1 cellular context compared by ENCODE assay signal in the genomic region with DNA sequence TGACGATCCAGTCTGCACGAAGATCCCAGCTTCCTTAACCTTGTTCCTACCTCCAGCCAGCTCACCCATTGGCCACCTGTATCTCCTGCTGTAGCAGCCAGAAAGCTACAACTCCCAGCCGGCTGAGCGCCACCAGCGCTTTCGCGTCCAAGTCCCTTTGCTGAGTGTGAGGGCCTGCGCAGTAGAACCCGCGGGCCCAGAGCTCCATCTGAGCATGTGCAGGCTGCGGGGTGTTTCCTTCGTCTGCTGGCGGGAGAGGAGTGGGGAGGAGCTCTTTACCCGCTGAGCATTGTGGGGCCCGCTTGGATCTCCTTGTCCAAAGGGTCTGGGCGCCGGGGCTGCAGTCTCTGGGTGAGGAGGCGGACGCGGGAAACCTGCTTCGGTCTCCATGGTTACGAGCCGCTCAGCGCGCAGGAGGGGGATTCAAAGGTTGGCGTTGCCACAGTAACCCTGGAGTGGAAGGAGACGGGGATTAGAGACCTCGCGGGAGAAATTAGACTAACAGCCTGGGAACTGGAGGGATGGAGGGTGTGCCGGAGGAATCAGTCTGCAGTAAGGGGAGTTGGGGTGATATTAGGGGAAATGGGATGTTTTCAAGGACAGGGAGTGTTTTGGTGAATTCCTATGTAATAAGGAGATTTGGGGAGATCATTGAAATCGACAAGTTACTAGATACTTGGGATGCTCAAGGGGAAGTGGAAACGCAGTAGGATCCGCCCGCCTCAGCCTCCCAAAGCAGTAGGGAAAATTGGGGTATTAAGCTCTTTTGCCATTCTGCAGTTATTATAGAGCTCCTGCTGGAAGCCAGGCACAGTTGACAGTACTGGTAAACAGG.
TF ChIP-seq lines count a peak whose summit lies in the region.

No MANE protein-coding gene starts in this region.

TF ChIP-seq in H1, 55 proteins besides CTCF, POLR2A, EP300 and RAD21 (continued from another document):
- TF ChIP-seq SUZ12 (IDR thresholded peaks at IDR 0.05; ENCODE audit: low read length): no peak
- no peak for TF ChIP-seq GTF2F1 (IDR thresholded peaks at IDR 0.05; ENCODE audit: borderline replicate concordance, low read depth, low read length)
- TF ChIP-seq EGR1 (IDR thresholded peaks at IDR 0.05; ENCODE audit: borderline replicate concordance, low read depth, low read length): no peak
- no peak for TF ChIP-seq GABPA (IDR thresholded peaks at IDR 0.05; ENCODE audit: borderline replicate concordance, insufficient read depth, low read length)
- TF ChIP-seq CHD2 (IDR thresholded peaks at IDR 0.05; ENCODE audit: low read length): peak; percentile 60; the same call in 1 of the 2 replicates
- no peak for TF ChIP-seq MAFK (IDR thresholded peaks at IDR 0.05; ENCODE audit: low read depth, low read length)
- TF ChIP-seq NRF1 (IDR thresholded peaks at IDR 0.05; ENCODE audit: low read depth, low read length): peak; percentile 83
- no peak for TF ChIP-seq SIX5 (IDR thresholded peaks at IDR 0.05; ENCODE audit: low read depth, low read length)
- TF ChIP-seq POU5F1 (IDR thresholded peaks at IDR 0.05; ENCODE audit: low read depth, low read length): no peak
- TF ChIP-seq SP1 (IDR thresholded peaks at IDR 0.05; ENCODE audit: low read depth, low read length): no peak
- peak; percentile 94 for TF ChIP-seq MAX (IDR thresholded peaks at IDR 0.05)
- no peak for TF ChIP-seq KDM5A (IDR thresholded peaks at IDR 0.05; ENCODE audit: low read length)
- no peak for TF ChIP-seq CHD1 (IDR thresholded peaks at IDR 0.05; ENCODE audit: low read depth, low read length)
- TF ChIP-seq CTBP2 (IDR thresholded peaks at IDR 0.05; ENCODE audit: borderline replicate concordance, insufficient read depth, insufficient read length, low read length): no peak
- TF ChIP-seq TAF7 (optimal IDR thresholded peaks at IDR 0.05; ENCODE audit: borderline replicate concordance, low read depth, low read length): peak; percentile 65
- TF ChIP-seq E2F6 (IDR thresholded peaks at IDR 0.05): peak; percentile 98
- peak; percentile 35; the same call in 1 of the 2 replicates for TF ChIP-seq PHF8 (conservative IDR thresholded peaks at IDR 0.05; ENCODE audit: low read depth, low read length)
- TF ChIP-seq POLR2AphosphoS5 (IDR thresholded peaks at IDR 0.05; ENCODE audit: low read depth, low read length): peak; percentile 68
- TF ChIP-seq SAP30 (IDR thresholded peaks at IDR 0.05; ENCODE audit: insufficient read depth, insufficient replicate concordance, low read length): peak; percentile 3
- TF ChIP-seq, protein P1, sequence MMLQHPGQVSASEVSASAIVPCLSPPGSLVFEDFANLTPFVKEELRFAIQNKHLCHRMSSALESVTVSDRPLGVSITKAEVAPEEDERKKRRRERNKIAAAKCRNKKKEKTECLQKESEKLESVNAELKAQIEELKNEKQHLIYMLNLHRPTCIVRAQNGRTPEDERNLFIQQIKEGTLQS (IDR thresholded peaks at IDR 0.05; ENCODE audit: insufficient read depth, low read depth, low read length): no peak
- TF ChIP-seq BCL11A (IDR thresholded peaks at IDR 0.05; ENCODE audit: low read depth in 2 of 2, low read length in 2 of 2): no peak
- no peak for TF ChIP-seq CBX8 (IDR thresholded peaks at IDR 0.05; ENCODE audit: borderline replicate concordance, low read depth, low read length)
- peak; percentile 2 for TF ChIP-seq KDM4A (IDR thresholded peaks at IDR 0.05; ENCODE audit: low read depth, low read length, severe bottlenecking)
- TF ChIP-seq TAF1 (IDR thresholded peaks at IDR 0.05; ENCODE audit: low read depth, low read length): peak; percentile 77
- TF ChIP-seq SIN3A (conservative IDR thresholded peaks at IDR 0.05 in 1 of 2, IDR thresholded peaks at IDR 0.05 in 1 of 2; ENCODE audit: low read depth in 1 of 2, low read length in 2 of 2): peak; percentile 49 to 85; a peak in 3 of 4 replicates
